Comparison of ENCODE assay signal across 8 cellular contexts in the genomic region with DNA sequence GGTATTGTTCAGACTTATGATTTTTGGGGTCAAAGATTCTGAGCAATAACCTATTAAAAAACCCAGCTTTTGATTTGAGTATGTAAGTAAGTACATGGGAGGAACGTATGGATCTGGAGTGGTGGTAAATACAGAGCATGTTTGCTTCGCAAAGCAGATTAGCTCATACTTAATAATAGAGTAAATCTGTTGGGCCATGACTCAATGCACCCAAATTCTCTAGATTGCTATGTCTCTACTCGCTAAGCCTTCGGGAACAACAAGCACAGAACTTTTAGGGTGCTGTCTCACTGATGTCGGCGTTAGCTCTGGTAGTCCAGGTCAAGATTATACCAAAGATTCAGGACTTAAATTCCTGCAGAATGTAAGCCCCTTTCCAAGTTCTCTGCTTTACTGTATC. TPM values are rescaled to one million over a fixed set of nuclear protein-coding genes. Genes with fewer than 3 reads are reported as not detected.
DNase-seq lines count a peak whose midpoint lies in the region; ATAC-seq and TF ChIP-seq lines count a peak whose summit lies in the region.

No MANE protein-coding gene starts in this region.

- peak overlapping the region; percentile 85 to 94 (median 90) for H3K4me3 Mint-ChIP-seq in naive thymus-derived CD8-positive, alpha-beta T cell

- peak overlapping the region; percentile 88 for H3K4me3 ChIP-seq in AG10803 (ENCODE audit: low read length)
- peak overlapping the region; percentile 86 for H3K4me3 ChIP-seq in Jurkat, Clone E6-1 (ENCODE audit: low read length)

- peaks cover 0 to 11% (median under 1%) of the 10 kb centered on the region in 3 donors for H3K36me3 Mint-ChIP-seq in naive thymus-derived CD8-positive, alpha-beta T cell

- DNase-seq in AG10803 (ENCODE audit: low read depth) (peak; percentile 31), NCI-H2107 (lab: John Stamatoyannopoulos, UW) (no peak), NK-92 (lab: John Stamatoyannopoulos, UW; ENCODE audit: unreplicated experiment) (no peak), NCI-H1092 (lab: John Stamatoyannopoulos, UW) (no peak)
- no peak for DNase-seq in Jurkat, Clone E6-1 (ENCODE audit: low read depth, low spot score)
- DNase-seq in naive thymus-derived CD8-positive, alpha-beta T cell: no peak
- no peak for DNase-seq in activated effector memory CD4-positive, alpha-beta T cell treated with Interleukin-2 at 50 U/mL for 16 hours

- H3K4me1 Mint-ChIP-seq in naive thymus-derived CD8-positive, alpha-beta T cell: peaks cover 11 to 33% (median 24%) of the 10 kb centered on the region in 4 donors

- H3K27me3 Mint-ChIP-seq in naive thymus-derived CD8-positive, alpha-beta T cell: peaks cover 0 to 5% (median 2%) of the 10 kb centered on the region in 5 donors

- no peaks in the 10 kb centered on the region for H3K9me3 Mint-ChIP-seq in naive thymus-derived CD8-positive, alpha-beta T cell

- H3K27ac Mint-ChIP-seq in naive thymus-derived CD8-positive, alpha-beta T cell: peak overlapping the region in 7 of 10 donors; percentile 32 to 86 (median 76)

- TF ChIP-seq CTCF in AG10803 (conservative IDR thresholded peaks at IDR 0.05; ENCODE audit: low read length): no peak

- ATAC-seq in naive thymus-derived CD8-positive, alpha-beta T cell: no peak

- POLR2A ChIA-PET in naive thymus-derived CD8-positive, alpha-beta T cell (lab: Charles Lee): no interaction called here

- peak overlapping the region; percentile 57 for H3K27ac ChIP-seq in cingulate gyrus (ENCODE audit: low read depth, low read length)

RNA-seq across cellular contexts. Expression of gene MINPP1, which starts 0.8 kb away (rescaled TPM):
- polyA plus RNA-seq in Jurkat, Clone E6-1 (2012; ENCODE audit: insufficient read depth, insufficient read length): 15.8 TPM
- 1 to 10 TPM; 7.7 to 8.4 TPM for total RNA-seq in naive thymus-derived CD8-positive, alpha-beta T cell
- polyA plus RNA-seq in naive thymus-derived CD8-positive, alpha-beta T cell: 1 to 10 TPM; 5.0 to 6.6 (median 6.0) TPM
